Comparison of ENCODE assay signal across 22 cellular contexts in the genomic region with DNA sequence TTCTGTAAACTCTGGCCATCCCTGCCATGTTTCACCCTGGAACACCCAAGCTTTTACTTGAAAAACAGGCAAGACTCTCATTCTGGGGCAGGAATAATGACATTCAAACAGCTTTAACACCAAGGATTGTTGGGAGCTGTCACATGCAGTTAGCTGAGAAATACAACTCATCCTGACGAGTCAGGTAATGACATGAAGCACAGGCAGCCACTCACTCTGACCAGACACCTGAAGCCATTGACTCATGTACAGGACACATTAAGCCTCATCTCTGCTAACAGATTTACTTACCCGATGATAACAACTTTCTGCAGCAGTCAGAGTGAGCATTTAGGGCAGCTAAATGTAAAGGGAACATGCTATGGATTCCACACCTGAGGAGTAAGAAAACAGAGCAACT.
DNase-seq lines count a peak whose midpoint lies in the region; ATAC-seq, FAIRE-seq and TF ChIP-seq lines count a peak whose summit lies in the region.
"Had no signal": no experiment of that assay in that cellular context is flagged by ENCODE, and none has a peak within 500 bp of the region (broad histone marks: within the 10 kb centered on the region; RNA-seq: fewer than 3 reads in every experiment).

No MANE protein-coding gene starts in this region.

- peaks cover 55 to 84% of the 10 kb centered on the region in 2 donors for H3K36me3 Mint-ChIP-seq in CD4-positive, alpha-beta memory T cell
- no peaks in the 10 kb centered on the region for H3K36me3 Mint-ChIP-seq in nephron (ENCODE audit: low read depth)

- FAIRE-seq in GM18507 (lab: Jason Lieb, UNC) = peak; percentile 33
- FAIRE-seq in bronchial epithelial cell (lab: Jason Lieb, UNC) = peak; percentile 47
- FAIRE-seq: D721Med, endothelial cell of umbilical vein had no signal

- no peak for ATAC-seq in GM18867 (IDR thresholded peaks at IDR 0.05; ENCODE audit: unreplicated experiment)
- ATAC-seq: gastrocnemius medialis, mucosa of descending colon had no signal

- H3K27me3 ChIP-seq in CD4-positive, alpha-beta memory T cell (ENCODE audit: insufficient read depth, low read length) = no peaks in the 10 kb centered on the region
- H3K27me3 ChIP-seq in bronchial epithelial cell (ENCODE audit: control insufficient read depth, insufficient read depth, low read length) (no peaks in the 10 kb centered on the region), tibial artery (no peaks in the 10 kb centered on the region)
- H3K27me3 ChIP-seq: BE2C, brain microvascular endothelial cell, gastrocnemius medialis had no signal

- H3K36me3 ChIP-seq in CD4-positive, alpha-beta memory T cell (ENCODE audit: insufficient read depth, low read length) = peaks cover 60% of the 10 kb centered on the region
- H3K36me3 ChIP-seq in bronchial epithelial cell (ENCODE audit: control insufficient read depth, insufficient read depth, low read length) (no peaks in the 10 kb centered on the region), tibial artery (peaks cover 0 to 9% (median 6%) of the 10 kb centered on the region in 3 donors)
- H3K36me3 ChIP-seq: BE2C, brain microvascular endothelial cell, gastrocnemius medialis had no signal

- no peak overlapping the region for H3K27ac ChIP-seq in CD4-positive, alpha-beta memory T cell (ENCODE audit: low read depth, low read length)
- no peak overlapping the region for H3K27ac ChIP-seq in tibial artery
- H3K27ac ChIP-seq: brain microvascular endothelial cell, gastrocnemius medialis, parathyroid adenoma had no signal

- POLR2A ChIA-PET in CD4-positive, alpha-beta memory T cell (lab: Charles Lee; ENCODE audit: partially characterized antibody) = interaction anchor here (1.2 kb wide), 1 partner anchor 18 kb away, joined by 3 read pairs; no protein-coding TSS in a partner anchor

- no peaks in the 10 kb centered on the region for H3K9me3 Mint-ChIP-seq in CD4-positive, alpha-beta memory T cell
- H3K9me3 Mint-ChIP-seq in nephron = no peaks in the 10 kb centered on the region

- no peak for TF ChIP-seq CTCF in bronchial epithelial cell (IDR thresholded peaks at IDR 0.05; ENCODE audit: insufficient read depth, low read length, severe bottlenecking)
- TF ChIP-seq CTCF in nephron (IDR thresholded peaks at IDR 0.05; ENCODE audit: unreplicated experiment in 3 of 3) = no peak
- TF ChIP-seq CTCF in tibial artery (IDR thresholded peaks at IDR 0.05) = no peak

- peak overlapping the region in 6 of 7 donors; percentile 5 to 83 (median 62) for H3K27ac Mint-ChIP-seq in CD4-positive, alpha-beta memory T cell
- H3K27ac Mint-ChIP-seq in nephron = peak overlapping the region; percentile 86 to 93 (median 89)
- H3K27ac Mint-ChIP-seq: activated naive CD8-positive, alpha-beta T cell treated with anti-CD3 and anti-CD28 coated beads, Interleukin-2, amount 10 ng/mL, durations not matched to agents 7 days and 5 days had no signal

- H3K4me3 ChIP-seq in CD4-positive, alpha-beta memory T cell (ENCODE audit: low read length in 2 of 2) = no peak overlapping the region
- H3K4me3 ChIP-seq in bronchial epithelial cell (ENCODE audit: low read depth, low read length) (no peak overlapping the region), tibial artery (no peak overlapping the region)
- H3K4me3 ChIP-seq: gastrocnemius medialis, mucosa of descending colon had no signal

- no peaks in the 10 kb centered on the region for H3K9me3 ChIP-seq in CD4-positive, alpha-beta memory T cell (ENCODE audit: control insufficient read depth in 1 of 2, low read length in 2 of 2)
- H3K9me3 ChIP-seq in tibial artery = no peaks in the 10 kb centered on the region
- H3K9me3 ChIP-seq: BE2C, gastrocnemius medialis, mucosa of descending colon had no signal

- CTCF ChIA-PET in CD4-positive, alpha-beta memory T cell (lab: Charles Lee; ENCODE audit: partially characterized antibody) = interaction anchor here (1.2 kb wide), 1 partner anchor 51 kb away, joined by 3 read pairs; no protein-coding TSS in a partner anchor

- no peaks in the 10 kb centered on the region for H3K27me3 Mint-ChIP-seq in CD4-positive, alpha-beta memory T cell
- H3K27me3 Mint-ChIP-seq in nephron (ENCODE audit: low read depth) = no peaks in the 10 kb centered on the region
- H3K27me3 Mint-ChIP-seq: activated naive CD8-positive, alpha-beta T cell treated with anti-CD3 and anti-CD28 coated beads, Interleukin-2, amount 10 ng/mL, durations not matched to agents 7 days and 5 days had no signal

- intact Hi-C loops in CD4-positive, alpha-beta memory T cell (cut with micrococcal nuclease) = no loop called here
- intact Hi-C loops in tibial artery (cut with DNase I; ENCODE audit: low total_unique reads) = no loop called here

- H3K4me3 Mint-ChIP-seq in CD4-positive, alpha-beta memory T cell = no peak overlapping the region
- H3K4me3 Mint-ChIP-seq in nephron = no peak overlapping the region
- H3K4me3 Mint-ChIP-seq: activated naive CD8-positive, alpha-beta T cell treated with anti-CD3 and anti-CD28 coated beads, Interleukin-2, amount 10 ng/mL, durations not matched to agents 7 days and 5 days had no signal

- DNase-seq in CD4-positive, alpha-beta memory T cell = no peak
- DNase-seq in GM18507 (ENCODE audit: extremely low spot score, insufficient read length, low read depth) (no peak), bronchial epithelial cell (ENCODE audit: low read depth) (peak; percentile 46), NCI-H69 (lab: John Stamatoyannopoulos, UW) (no peak), tibial artery (no peak)
- DNase-seq: activated naive CD8-positive, alpha-beta T cell treated with anti-CD3 and anti-CD28 coated beads, Interleukin-2, amount 10 ng/mL, durations not matched to agents 7 days and 5 days; BE2C; brain microvascular endothelial cell; cortex of kidney; gastrocnemius medialis; GDM1; KG1; mucosa of descending colon; NCI-H2081; NCI-H526 treated with DMSO at 0.1 percent for 48 hours; stimulated activated CD4-positive, alpha-beta T cell treated with anti-CD3 and anti-CD28 coated beads, Interleukin-1b, Interleukin-23, amount 100 ng/mL, for 48 hours; substantia nigra had no signal

- H3K4me1 ChIP-seq in CD4-positive, alpha-beta memory T cell (ENCODE audit: insufficient read depth, low read length) = no peaks in the 10 kb centered on the region
- no peaks in the 10 kb centered on the region for H3K4me1 ChIP-seq in tibial artery
- H3K4me1 ChIP-seq: gastrocnemius medialis, parathyroid adenoma had no signal

- peaks cover 0 to 19% (median 13%) of the 10 kb centered on the region in 4 donors for H3K4me1 Mint-ChIP-seq in CD4-positive, alpha-beta memory T cell
- H3K4me1 Mint-ChIP-seq in nephron = peaks cover 54% of the 10 kb centered on the region
